ENCODE assay signal across 7 cellular contexts in the genomic region with DNA sequence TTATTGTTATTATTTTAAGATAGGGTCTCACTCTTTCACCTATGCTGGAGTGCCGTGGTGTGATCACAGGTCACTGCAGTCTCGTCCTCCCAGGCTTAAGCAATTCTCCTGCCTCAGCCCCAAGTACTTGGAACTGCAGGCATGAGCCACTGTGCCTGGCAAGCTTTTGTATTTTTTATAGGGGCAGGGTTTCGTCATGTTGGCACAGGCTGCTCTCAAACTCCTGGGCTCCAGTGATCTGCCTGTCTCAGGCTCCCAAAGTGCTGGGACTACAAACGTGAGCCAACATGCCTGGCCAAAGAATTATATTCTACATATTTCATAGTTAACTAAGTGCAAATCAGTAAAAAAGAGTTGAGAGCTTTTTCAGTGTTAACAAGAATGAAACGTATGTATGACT.
A peak's percentile ranks its signal among the peaks of the same experiment; 100 is the strongest.
DNase-seq lines count a peak whose midpoint lies in the region; ATAC-seq, FAIRE-seq and TF ChIP-seq lines count a peak whose summit lies in the region.
"Not testable (repeated sequence)": the region's sequence is repeated elsewhere in the genome, so short reads cannot be mapped to it uniquely, and the experiment has no call there.

No MANE protein-coding gene starts in this region.

- POLR2A ChIA-PET in RWPE1 (lab: Yijun Ruan, JAX; ENCODE audit: low non-redundant PET) = not testable (repeated sequence)

- peak; percentile 80 for ATAC-seq in foreskin keratinocyte
- ATAC-seq in left cardiac atrium = peak; percentile 14 to 73
- ATAC-seq in left lung = peak; percentile 77
- ATAC-seq in psoas muscle = peak in 3 of 4 donors; percentile 79 to 99 (median 97)
- ATAC-seq in upper lobe of right lung = peak; percentile 81

- CTCF ChIA-PET in RWPE1 (lab: Yijun Ruan, JAX) = not testable (repeated sequence)

- not testable (repeated sequence) for H3K27me3 ChIP-seq in bronchial epithelial cell (ENCODE audit: control insufficient read depth, insufficient read depth, low read length); foreskin keratinocyte; left lung; psoas muscle (ENCODE audit: insufficient read depth in 3 of 3, low read length in 2 of 3); upper lobe of right lung

- H3K9me3 ChIP-seq in left lung, psoas muscle, upper lobe of right lung: not testable (repeated sequence)

- H3K27ac ChIP-seq in RWPE1 = peak overlapping the region; percentile 52
- not testable (repeated sequence) for H3K27ac ChIP-seq in foreskin keratinocyte, left lung, psoas muscle, upper lobe of right lung

- intact Hi-C loops in left cardiac atrium (cut with DNase I); left lung (cut with DNase I); psoas muscle (cut with DNase I); upper lobe of right lung (cut with DNase I): not testable (repeated sequence)

- not testable (repeated sequence) for TF ChIP-seq CTCF in RWPE1 (conservative IDR thresholded peaks at IDR 0.05; ENCODE audit: low read depth); bronchial epithelial cell (IDR thresholded peaks at IDR 0.05; ENCODE audit: insufficient read depth, low read length, severe bottlenecking); foreskin keratinocyte (conservative IDR thresholded peaks at IDR 0.05); left lung (IDR thresholded peaks at IDR 0.05); psoas muscle (IDR thresholded peaks at IDR 0.05); upper lobe of right lung (IDR thresholded peaks at IDR 0.05)

- FAIRE-seq in bronchial epithelial cell (lab: Jason Lieb, UNC) = not testable (repeated sequence)

- WGBS in psoas muscle, 3 donors = 13 to 48% (median 43%) methylated on average over 1 to 5 of the region's 5 CpGs

- not testable (repeated sequence) for H3K36me3 ChIP-seq in bronchial epithelial cell (ENCODE audit: control insufficient read depth, insufficient read depth, low read length); left lung; psoas muscle (ENCODE audit: insufficient read depth in 1 of 2, low read depth in 1 of 2); upper lobe of right lung

- H3K4me1 ChIP-seq in foreskin keratinocyte, left lung, psoas muscle, upper lobe of right lung: not testable (repeated sequence)

- not testable (repeated sequence) for DNase-seq in RWPE1 (ENCODE audit: low spot score); left cardiac atrium; left lung; psoas muscle; upper lobe of right lung
- DNase-seq in bronchial epithelial cell (ENCODE audit: low read depth) (peak; percentile 54), foreskin keratinocyte (peak; percentile 40 to 42)

- not testable (repeated sequence) for H3K4me3 ChIP-seq in bronchial epithelial cell (ENCODE audit: low read depth, low read length); left lung; psoas muscle; upper lobe of right lung

Comparison
In these comparisons a context has a peak if more than half of its experiments do, and no peak if none do; other contexts are left out.
1. ATAC-seq: peak in every context shown above with its lines; median percentile 97 in psoas muscle; 81 in upper lobe of right lung; 80 in foreskin keratinocyte; 77 in left lung; 44 in left cardiac atrium.